2 cellular contexts compared by ENCODE assay signal in the genomic region with DNA sequence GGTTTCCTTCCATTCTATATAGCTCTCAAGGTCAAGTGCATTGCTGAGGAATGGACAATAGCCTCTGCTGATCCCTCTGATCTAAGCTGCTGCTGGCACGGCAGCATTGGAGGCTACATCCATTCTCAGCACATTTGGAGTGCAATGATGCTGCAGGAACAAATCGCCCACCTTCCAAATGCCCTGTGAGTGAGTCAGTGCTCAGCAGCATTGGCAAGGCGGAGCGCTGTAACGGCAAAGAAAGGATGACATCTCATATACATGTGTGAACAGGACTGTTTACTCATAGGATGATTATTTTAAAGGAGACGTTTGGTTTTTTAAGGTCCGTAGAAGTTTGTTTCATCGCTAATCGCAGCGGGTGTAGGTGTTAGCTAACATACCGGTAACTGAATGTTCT.
TF ChIP-seq lines count a peak whose summit lies in the region.

No MANE protein-coding gene starts in this region.

TF ChIP-seq in IMR-90, 13 proteins besides CTCF, POLR2A, EP300 and RAD21 (continued from another document):
- TF ChIP-seq, protein P1, sequence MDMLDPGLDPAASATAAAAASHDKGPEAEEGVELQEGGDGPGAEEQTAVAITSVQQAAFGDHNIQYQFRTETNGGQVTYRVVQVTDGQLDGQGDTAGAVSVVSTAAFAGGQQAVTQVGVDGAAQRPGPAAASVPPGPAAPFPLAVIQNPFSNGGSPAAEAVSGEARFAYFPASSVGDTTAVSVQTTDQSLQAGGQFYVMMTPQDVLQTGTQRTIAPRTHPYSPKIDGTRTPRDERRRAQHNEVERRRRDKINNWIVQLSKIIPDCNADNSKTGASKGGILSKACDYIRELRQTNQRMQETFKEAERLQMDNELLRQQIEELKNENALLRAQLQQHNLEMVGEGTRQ (IDR thresholded peaks at IDR 0.05; ENCODE audit: low read depth, low read length), result no peak
- TF ChIP-seq NFE2L2 (IDR thresholded peaks at IDR 0.05; ENCODE audit: low read depth, low read length) (no peak), CEBPB (IDR thresholded peaks at IDR 0.05; ENCODE audit: low read depth, low read length) (peak; percentile 26; the same call in 1 of the 2 replicates), SMC3 (IDR thresholded peaks at IDR 0.05; ENCODE audit: low read depth, low read length) (no peak)

TF ChIP-seq in WTC11, 78 proteins besides CTCF, POLR2A, EP300 and RAD21:
- TF ChIP-seq, protein P2, sequence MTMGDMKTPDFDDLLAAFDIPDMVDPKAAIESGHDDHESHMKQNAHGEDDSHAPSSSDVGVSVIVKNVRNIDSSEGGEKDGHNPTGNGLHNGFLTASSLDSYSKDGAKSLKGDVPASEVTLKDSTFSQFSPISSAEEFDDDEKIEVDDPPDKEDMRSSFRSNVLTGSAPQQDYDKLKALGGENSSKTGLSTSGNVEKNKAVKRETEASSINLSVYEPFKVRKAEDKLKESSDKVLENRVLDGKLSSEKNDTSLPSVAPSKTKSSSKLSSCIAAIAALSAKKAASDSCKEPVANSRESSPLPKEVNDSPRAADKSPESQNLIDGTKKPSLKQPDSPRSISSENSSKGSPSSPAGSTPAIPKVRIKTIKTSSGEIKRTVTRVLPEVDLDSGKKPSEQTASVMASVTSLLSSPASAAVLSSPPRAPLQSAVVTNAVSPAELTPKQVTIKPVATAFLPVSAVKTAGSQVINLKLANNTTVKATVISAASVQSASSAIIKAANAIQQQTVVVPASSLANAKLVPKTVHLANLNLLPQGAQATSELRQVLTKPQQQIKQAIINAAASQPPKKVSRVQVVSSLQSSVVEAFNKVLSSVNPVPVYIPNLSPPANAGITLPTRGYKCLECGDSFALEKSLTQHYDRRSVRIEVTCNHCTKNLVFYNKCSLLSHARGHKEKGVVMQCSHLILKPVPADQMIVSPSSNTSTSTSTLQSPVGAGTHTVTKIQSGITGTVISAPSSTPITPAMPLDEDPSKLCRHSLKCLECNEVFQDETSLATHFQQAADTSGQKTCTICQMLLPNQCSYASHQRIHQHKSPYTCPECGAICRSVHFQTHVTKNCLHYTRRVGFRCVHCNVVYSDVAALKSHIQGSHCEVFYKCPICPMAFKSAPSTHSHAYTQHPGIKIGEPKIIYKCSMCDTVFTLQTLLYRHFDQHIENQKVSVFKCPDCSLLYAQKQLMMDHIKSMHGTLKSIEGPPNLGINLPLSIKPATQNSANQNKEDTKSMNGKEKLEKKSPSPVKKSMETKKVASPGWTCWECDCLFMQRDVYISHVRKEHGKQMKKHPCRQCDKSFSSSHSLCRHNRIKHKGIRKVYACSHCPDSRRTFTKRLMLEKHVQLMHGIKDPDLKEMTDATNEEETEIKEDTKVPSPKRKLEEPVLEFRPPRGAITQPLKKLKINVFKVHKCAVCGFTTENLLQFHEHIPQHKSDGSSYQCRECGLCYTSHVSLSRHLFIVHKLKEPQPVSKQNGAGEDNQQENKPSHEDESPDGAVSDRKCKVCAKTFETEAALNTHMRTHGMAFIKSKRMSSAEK (CRISPR knock-in tag; IDR thresholded peaks at IDR 0.05; ENCODE audit: borderline replicate concordance), result no peak
- TF ChIP-seq NR3C1 (CRISPR knock-in tag; conservative IDR thresholded peaks at IDR 0.05; ENCODE audit: low read depth) (no peak), SMAD4 (CRISPR knock-in tag; IDR thresholded peaks at IDR 0.05) (no peak), OVOL2 (CRISPR knock-in tag; IDR thresholded peaks at IDR 0.05; ENCODE audit: borderline replicate concordance) (no peak), ZNF416 (CRISPR knock-in tag; IDR thresholded peaks at IDR 0.05) (no peak), GABPB1 (CRISPR knock-in tag; IDR thresholded peaks at IDR 0.05) (no peak), ZBTB21 (CRISPR knock-in tag; IDR thresholded peaks at IDR 0.05; ENCODE audit: borderline replicate concordance) (no peak)
- TF ChIP-seq, protein P3, sequence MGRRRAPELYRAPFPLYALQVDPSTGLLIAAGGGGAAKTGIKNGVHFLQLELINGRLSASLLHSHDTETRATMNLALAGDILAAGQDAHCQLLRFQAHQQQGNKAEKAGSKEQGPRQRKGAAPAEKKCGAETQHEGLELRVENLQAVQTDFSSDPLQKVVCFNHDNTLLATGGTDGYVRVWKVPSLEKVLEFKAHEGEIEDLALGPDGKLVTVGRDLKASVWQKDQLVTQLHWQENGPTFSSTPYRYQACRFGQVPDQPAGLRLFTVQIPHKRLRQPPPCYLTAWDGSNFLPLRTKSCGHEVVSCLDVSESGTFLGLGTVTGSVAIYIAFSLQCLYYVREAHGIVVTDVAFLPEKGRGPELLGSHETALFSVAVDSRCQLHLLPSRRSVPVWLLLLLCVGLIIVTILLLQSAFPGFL (CRISPR knock-in tag; IDR thresholded peaks at IDR 0.05; ENCODE audit: borderline replicate concordance), result no peak
- TF ChIP-seq, protein P4, sequence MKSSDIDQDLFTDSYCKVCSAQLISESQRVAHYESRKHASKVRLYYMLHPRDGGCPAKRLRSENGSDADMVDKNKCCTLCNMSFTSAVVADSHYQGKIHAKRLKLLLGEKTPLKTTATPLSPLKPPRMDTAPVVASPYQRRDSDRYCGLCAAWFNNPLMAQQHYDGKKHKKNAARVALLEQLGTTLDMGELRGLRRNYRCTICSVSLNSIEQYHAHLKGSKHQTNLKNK (CRISPR knock-in tag; IDR thresholded peaks at IDR 0.05), result no peak
- TF ChIP-seq, protein P5, sequence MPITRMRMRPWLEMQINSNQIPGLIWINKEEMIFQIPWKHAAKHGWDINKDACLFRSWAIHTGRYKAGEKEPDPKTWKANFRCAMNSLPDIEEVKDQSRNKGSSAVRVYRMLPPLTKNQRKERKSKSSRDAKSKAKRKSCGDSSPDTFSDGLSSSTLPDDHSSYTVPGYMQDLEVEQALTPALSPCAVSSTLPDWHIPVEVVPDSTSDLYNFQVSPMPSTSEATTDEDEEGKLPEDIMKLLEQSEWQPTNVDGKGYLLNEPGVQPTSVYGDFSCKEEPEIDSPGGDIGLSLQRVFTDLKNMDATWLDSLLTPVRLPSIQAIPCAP (CRISPR knock-in tag; IDR thresholded peaks at IDR 0.05), result no peak
- TF ChIP-seq, protein P6, sequence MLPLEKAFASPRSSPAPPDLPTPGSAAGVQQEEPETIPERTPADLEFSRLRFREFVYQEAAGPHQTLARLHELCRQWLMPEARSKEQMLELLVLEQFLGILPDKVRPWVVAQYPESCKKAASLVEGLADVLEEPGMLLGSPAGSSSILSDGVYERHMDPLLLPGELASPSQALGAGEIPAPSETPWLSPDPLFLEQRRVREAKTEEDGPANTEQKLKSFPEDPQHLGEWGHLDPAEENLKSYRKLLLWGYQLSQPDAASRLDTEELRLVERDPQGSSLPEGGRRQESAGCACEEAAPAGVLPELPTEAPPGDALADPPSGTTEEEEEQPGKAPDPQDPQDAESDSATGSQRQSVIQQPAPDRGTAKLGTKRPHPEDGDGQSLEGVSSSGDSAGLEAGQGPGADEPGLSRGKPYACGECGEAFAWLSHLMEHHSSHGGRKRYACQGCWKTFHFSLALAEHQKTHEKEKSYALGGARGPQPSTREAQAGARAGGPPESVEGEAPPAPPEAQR (CRISPR knock-in tag; IDR thresholded peaks at IDR 0.05), result no peak
